In genomic region chr5:132981288-132981687, GRCh38 we compare ENCODE assay signal across 24 cellular contexts.
"Had no signal": no experiment of that assay in that cellular context is flagged by ENCODE, and none has a peak within 500 bp of the region (broad histone marks: within the 10 kb centered on the region; RNA-seq: fewer than 3 reads in every experiment).

No MANE protein-coding gene starts in this region.

- H3K27ac Mint-ChIP-seq: IgD-negative memory B cell, T-cell had no signal

- DNase-seq: KBM-7, MG63, NCI-H1092, NCI-H1105 treated with DMSO at 0.1 percent for 48 hours, NCI-H1417 treated with DMSO at 0.1 percent for 48 hours, NCI-H146, NCI-H1694 treated with DMSO at 0.1 percent for 48 hours, NCI-H1930, NCI-H2081, NCI-H2107, NCI-H2171, NCI-H226, NCI-H446, NCI-H510A, NCI-H524 treated with DMSO at 0.1 percent for 48 hours, NCI-H69, NCI-H774, PC-9, Peyer's patch, SHP77 treated with DMSO at 0.1 percent for 48 hours, SJCRH30, SW 1271, T-cell had no signal

- H3K27me3 Mint-ChIP-seq: IgD-negative memory B cell, T-cell had no signal

- H3K36me3 Mint-ChIP-seq: IgD-negative memory B cell, T-cell had no signal

- H3K4me1 Mint-ChIP-seq: IgD-negative memory B cell, T-cell had no signal

- H3K4me3 Mint-ChIP-seq: T-cell had no signal
